ENCODE assay signal across 9 cellular contexts in the genomic region with DNA sequence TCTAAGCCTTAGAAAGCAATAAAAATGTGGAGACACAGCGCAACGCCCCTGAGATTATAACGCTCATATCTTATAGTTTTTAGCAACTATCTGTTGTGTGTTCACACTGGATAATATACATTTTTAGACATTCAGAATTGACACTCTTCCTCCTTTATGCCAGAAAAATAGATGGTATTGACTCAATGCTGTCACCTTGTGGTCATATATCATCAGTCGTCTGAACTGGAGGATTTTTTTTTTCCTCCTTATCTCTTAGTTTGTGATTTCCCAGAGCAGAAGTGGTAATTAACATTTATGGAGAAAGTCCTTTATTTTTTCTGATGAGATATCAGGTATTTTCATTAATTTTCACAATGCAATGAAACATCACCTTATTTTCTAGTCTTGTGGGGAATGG.
DNase-seq lines count a peak whose midpoint lies in the region; ATAC-seq and TF ChIP-seq lines count a peak whose summit lies in the region.
"Had no signal": no experiment of that assay in that cellular context is flagged by ENCODE, and none has a peak within 500 bp of the region (broad histone marks: within the 10 kb centered on the region; RNA-seq: fewer than 3 reads in every experiment).

No MANE protein-coding gene starts in this region.

- no peak overlapping the region for H3K9ac ChIP-seq in PC-3 (ENCODE audit: low read length)

- H3K4me1 ChIP-seq in PC-3 (ENCODE audit: insufficient read depth, low read length) (no peaks in the 10 kb centered on the region), thoracic aorta (ENCODE audit: control insufficient read depth in 1 of 2, low read depth in 2 of 2) (no peaks in the 10 kb centered on the region)

- no peak overlapping the region for H3K4me2 ChIP-seq in PC-3 (ENCODE audit: low read length)

- ATAC-seq in PC-3 (no peak), thoracic aorta (ENCODE audit: insufficient number of reproducible peaks, low FRiP score, low read depth) (no peak), GM19395 (IDR thresholded peaks at IDR 0.05; ENCODE audit: unreplicated experiment) (no peak)
- ATAC-seq in effector memory CD8-positive, alpha-beta T cell (replicated peaks), result no peak
- no peak for ATAC-seq in activated T-cell treated with anti-CD3 and anti-CD28 coated beads, Interleukin-2, amount 50 U/mL, for 72 hours (replicated peaks in 1 of 2)

- H3K27me3 ChIP-seq in PC-3 (ENCODE audit: low read length) (no peaks in the 10 kb centered on the region), thoracic aorta (replicated peaks; ENCODE audit: insufficient read depth) (no peaks in the 10 kb centered on the region)

- no peaks in the 10 kb centered on the region for H4K20me1 ChIP-seq in PC-3 (ENCODE audit: low read length)

- H3K27ac Mint-ChIP-seq in effector memory CD8-positive, alpha-beta T cell, result no peak overlapping the region
- H3K27ac Mint-ChIP-seq in activated T-cell treated with anti-CD3 and anti-CD28 coated beads, Interleukin-2, amount 50 U/mL, for 72 hours, result no peak overlapping the region

- no peaks in the 10 kb centered on the region for H3K9me3 ChIP-seq in PC-3 (ENCODE audit: low read length)
- H3K9me3 ChIP-seq in thoracic aorta, result no peaks in the 10 kb centered on the region

- no peaks in the 10 kb centered on the region for H3K79me2 ChIP-seq in PC-3 (ENCODE audit: low read length)

- H3K27me3 Mint-ChIP-seq in effector memory CD8-positive, alpha-beta T cell, result peaks cover 5 to 11% of the 10 kb centered on the region in 2 donors
- H3K27me3 Mint-ChIP-seq in activated T-cell treated with anti-CD3 and anti-CD28 coated beads, Interleukin-2, amount 50 U/mL, for 72 hours (ENCODE audit: low read depth), result peaks cover 38% of the 10 kb centered on the region

- peaks cover 0 to 2% of the 10 kb centered on the region in 2 donors for H3K9me3 Mint-ChIP-seq in effector memory CD8-positive, alpha-beta T cell
- H3K9me3 Mint-ChIP-seq in activated T-cell treated with anti-CD3 and anti-CD28 coated beads, Interleukin-2, amount 50 U/mL, for 72 hours, result no peaks in the 10 kb centered on the region

- no peak overlapping the region for H3K4me3 Mint-ChIP-seq in effector memory CD8-positive, alpha-beta T cell
- H3K4me3 Mint-ChIP-seq in activated T-cell treated with anti-CD3 and anti-CD28 coated beads, Interleukin-2, amount 50 U/mL, for 72 hours, result peak overlapping the region in 1 of 2 donors; percentile 32
- H3K4me3 Mint-ChIP-seq: naive B cell had no signal

- no peaks in the 10 kb centered on the region for H3F3A ChIP-seq in PC-3 (ENCODE audit: low read length, unreplicated experiment)

- H3K36me3 ChIP-seq in PC-3 (ENCODE audit: low read depth, low read length), result no peaks in the 10 kb centered on the region
- H3K36me3 ChIP-seq in thoracic aorta, result no peaks in the 10 kb centered on the region

- TF ChIP-seq CTCF in PC-3 (conservative IDR thresholded peaks at IDR 0.05; ENCODE audit: low read depth, low read length) (peak; percentile 69), thoracic aorta (IDR thresholded peaks at IDR 0.05) (peak; percentile 18)

- no peak overlapping the region for H3K4me3 ChIP-seq in PC-3 (ENCODE audit: low read length)
- H3K4me3 ChIP-seq in thoracic aorta, result no peak overlapping the region

- no peak overlapping the region for H2AFZ ChIP-seq in PC-3 (ENCODE audit: low read length)

- intact Hi-C loops in PC-3 (cut with micrococcal nuclease), result no loop called here

- BruUV-seq in PC-3 (replicated peaks; lab: Mats Ljungman, UMichigan), result no TSS peak

- no peaks in the 10 kb centered on the region for H3K36me3 Mint-ChIP-seq in effector memory CD8-positive, alpha-beta T cell (ENCODE audit: insufficient read depth)
- H3K36me3 Mint-ChIP-seq in activated T-cell treated with anti-CD3 and anti-CD28 coated beads, Interleukin-2, amount 50 U/mL, for 72 hours (ENCODE audit: insufficient read depth in 2 of 2), result no peaks in the 10 kb centered on the region
- H3K36me3 Mint-ChIP-seq: naive B cell had no signal

- H3K27ac ChIP-seq in PC-3 (ENCODE audit: low read length), result no peak overlapping the region
- H3K27ac ChIP-seq in thoracic aorta, result no peak overlapping the region

- DNase-seq in NOMO-1 treated with DMSO at 0.1 percent for 48 hours (lab: John Stamatoyannopoulos, UW; ENCODE audit: unreplicated experiment), result peak; percentile 5
- DNase-seq in NOMO-1 treated with dmso at 0.1 percent for 144 hours (lab: John Stamatoyannopoulos, UW; ENCODE audit: unreplicated experiment), result no peak
- DNase-seq in PC-3, result peak; percentile 24
- DNase-seq in fibroblast of peridontal ligament (ENCODE audit: extremely low read depth), result peak; percentile 5
- no peak for DNase-seq in thoracic aorta (ENCODE audit: low spot score)
- DNase-seq in effector memory CD8-positive, alpha-beta T cell, result no peak
- no peak for DNase-seq in activated T-cell treated with anti-CD3 and anti-CD28 coated beads, Interleukin-2, amount 50 U/mL, for 72 hours
- DNase-seq: naive B cell had no signal

- H3K9me2 ChIP-seq in PC-3 (replicated peaks; ENCODE audit: low read length), result no peaks in the 10 kb centered on the region

- no peaks in the 10 kb centered on the region for H3K4me1 Mint-ChIP-seq in effector memory CD8-positive, alpha-beta T cell (ENCODE audit: low read depth in 2 of 2)
- no peaks in the 10 kb centered on the region for H3K4me1 Mint-ChIP-seq in activated T-cell treated with anti-CD3 and anti-CD28 coated beads, Interleukin-2, amount 50 U/mL, for 72 hours (ENCODE audit: low read depth)

- POLR2A ChIA-PET in PC-3 (lab: Charles Lee; ENCODE audit: unreplicated experiment), result no interaction called here

- CTCF ChIA-PET in PC-3 (lab: Charles Lee), result no interaction called here

Comparison
In these comparisons a context has a peak if more than half of its experiments do, and no peak if none do; other contexts are left out.
1. DNase-seq: peak in NOMO-1 treated with DMSO at 0.1 percent for 48 hours (single experiment), PC-3 (single experiment) and fibroblast of peridontal ligament (single experiment); none in NOMO-1 treated with dmso at 0.1 percent for 144 hours (single experiment), thoracic aorta (single experiment), effector memory CD8-positive, alpha-beta T cell (0 of 3) and activated T-cell treated with anti-CD3 and anti-CD28 coated beads, Interleukin-2, amount 50 U/mL, for 72 hours (0 of 2).